1 cellular context compared by ENCODE assay signal in the genomic region with DNA sequence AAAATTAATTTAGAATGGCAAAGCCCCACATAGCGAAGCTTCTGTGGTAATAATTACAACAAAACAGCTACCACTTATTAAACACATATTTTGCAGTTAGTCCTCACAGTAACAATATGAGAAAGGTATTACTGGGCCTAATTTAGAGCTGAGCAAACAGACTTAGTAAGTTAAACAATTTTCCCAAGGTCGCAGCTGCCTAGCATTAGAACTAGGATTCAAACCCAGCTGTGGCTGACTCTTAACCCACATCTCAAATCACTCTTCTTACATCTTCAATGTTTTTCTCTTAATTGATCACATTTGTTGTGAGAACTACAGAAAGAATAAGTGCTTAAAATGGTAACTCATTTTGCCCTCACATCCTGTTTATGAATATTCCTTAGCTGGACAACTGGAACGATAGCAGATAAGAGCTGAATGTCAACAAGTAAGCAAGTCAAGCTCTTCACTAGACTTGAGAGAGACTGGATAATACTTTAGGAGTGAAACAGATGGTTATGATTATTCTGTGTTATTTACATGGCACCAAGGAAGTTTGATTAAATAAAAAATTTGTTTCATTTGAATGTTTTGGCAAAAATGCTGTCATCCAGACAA.
TF ChIP-seq lines count a peak whose summit lies in the region.

No MANE protein-coding gene starts in this region.

TF ChIP-seq in HepG2, 621 proteins besides CTCF, POLR2A, EP300 and RAD21 (continued from another document and continues in another):
- TF ChIP-seq, protein P1, sequence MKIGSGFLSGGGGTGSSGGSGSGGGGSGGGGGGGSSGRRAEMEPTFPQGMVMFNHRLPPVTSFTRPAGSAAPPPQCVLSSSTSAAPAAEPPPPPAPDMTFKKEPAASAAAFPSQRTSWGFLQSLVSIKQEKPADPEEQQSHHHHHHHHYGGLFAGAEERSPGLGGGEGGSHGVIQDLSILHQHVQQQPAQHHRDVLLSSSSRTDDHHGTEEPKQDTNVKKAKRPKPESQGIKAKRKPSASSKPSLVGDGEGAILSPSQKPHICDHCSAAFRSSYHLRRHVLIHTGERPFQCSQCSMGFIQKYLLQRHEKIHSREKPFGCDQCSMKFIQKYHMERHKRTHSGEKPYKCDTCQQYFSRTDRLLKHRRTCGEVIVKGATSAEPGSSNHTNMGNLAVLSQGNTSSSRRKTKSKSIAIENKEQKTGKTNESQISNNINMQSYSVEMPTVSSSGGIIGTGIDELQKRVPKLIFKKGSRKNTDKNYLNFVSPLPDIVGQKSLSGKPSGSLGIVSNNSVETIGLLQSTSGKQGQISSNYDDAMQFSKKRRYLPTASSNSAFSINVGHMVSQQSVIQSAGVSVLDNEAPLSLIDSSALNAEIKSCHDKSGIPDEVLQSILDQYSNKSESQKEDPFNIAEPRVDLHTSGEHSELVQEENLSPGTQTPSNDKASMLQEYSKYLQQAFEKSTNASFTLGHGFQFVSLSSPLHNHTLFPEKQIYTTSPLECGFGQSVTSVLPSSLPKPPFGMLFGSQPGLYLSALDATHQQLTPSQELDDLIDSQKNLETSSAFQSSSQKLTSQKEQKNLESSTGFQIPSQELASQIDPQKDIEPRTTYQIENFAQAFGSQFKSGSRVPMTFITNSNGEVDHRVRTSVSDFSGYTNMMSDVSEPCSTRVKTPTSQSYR (CRISPR knock-in tag; IDR thresholded peaks at IDR 0.05; ENCODE audit: borderline replicate concordance), result no peak
- peak; percentile 54; the same call in 1 of the 2 replicates for TF ChIP-seq TARDBP (CRISPR knock-in tag; IDR thresholded peaks at IDR 0.05)
- TF ChIP-seq TBX2 (CRISPR knock-in tag; IDR thresholded peaks at IDR 0.05; ENCODE audit: borderline replicate concordance), result peak; percentile 69
- TF ChIP-seq SOX6 (IDR thresholded peaks at IDR 0.05), result no peak
- TF ChIP-seq SOX6 (CRISPR knock-in tag; IDR thresholded peaks at IDR 0.05), result peak; percentile 78
- TF ChIP-seq FOSL1 (CRISPR knock-in tag; IDR thresholded peaks at IDR 0.05; ENCODE audit: borderline replicate concordance), result no peak
- no peak for TF ChIP-seq ZNF790 (CRISPR knock-in tag; IDR thresholded peaks at IDR 0.05; ENCODE audit: borderline replicate concordance)
- no peak for TF ChIP-seq CBX5 (CRISPR knock-in tag; IDR thresholded peaks at IDR 0.05; ENCODE audit: borderline replicate concordance)
- no peak for TF ChIP-seq ARNTL (CRISPR knock-in tag; IDR thresholded peaks at IDR 0.05)
- TF ChIP-seq, protein P2, sequence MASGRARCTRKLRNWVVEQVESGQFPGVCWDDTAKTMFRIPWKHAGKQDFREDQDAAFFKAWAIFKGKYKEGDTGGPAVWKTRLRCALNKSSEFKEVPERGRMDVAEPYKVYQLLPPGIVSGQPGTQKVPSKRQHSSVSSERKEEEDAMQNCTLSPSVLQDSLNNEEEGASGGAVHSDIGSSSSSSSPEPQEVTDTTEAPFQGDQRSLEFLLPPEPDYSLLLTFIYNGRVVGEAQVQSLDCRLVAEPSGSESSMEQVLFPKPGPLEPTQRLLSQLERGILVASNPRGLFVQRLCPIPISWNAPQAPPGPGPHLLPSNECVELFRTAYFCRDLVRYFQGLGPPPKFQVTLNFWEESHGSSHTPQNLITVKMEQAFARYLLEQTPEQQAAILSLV (CRISPR knock-in tag; IDR thresholded peaks at IDR 0.05; ENCODE audit: borderline replicate concordance), result no peak
- TF ChIP-seq LCORL (IDR thresholded peaks at IDR 0.05), result no peak
- TF ChIP-seq LCORL (CRISPR knock-in tag; IDR thresholded peaks at IDR 0.05), result no peak
- TF ChIP-seq, protein P3, sequence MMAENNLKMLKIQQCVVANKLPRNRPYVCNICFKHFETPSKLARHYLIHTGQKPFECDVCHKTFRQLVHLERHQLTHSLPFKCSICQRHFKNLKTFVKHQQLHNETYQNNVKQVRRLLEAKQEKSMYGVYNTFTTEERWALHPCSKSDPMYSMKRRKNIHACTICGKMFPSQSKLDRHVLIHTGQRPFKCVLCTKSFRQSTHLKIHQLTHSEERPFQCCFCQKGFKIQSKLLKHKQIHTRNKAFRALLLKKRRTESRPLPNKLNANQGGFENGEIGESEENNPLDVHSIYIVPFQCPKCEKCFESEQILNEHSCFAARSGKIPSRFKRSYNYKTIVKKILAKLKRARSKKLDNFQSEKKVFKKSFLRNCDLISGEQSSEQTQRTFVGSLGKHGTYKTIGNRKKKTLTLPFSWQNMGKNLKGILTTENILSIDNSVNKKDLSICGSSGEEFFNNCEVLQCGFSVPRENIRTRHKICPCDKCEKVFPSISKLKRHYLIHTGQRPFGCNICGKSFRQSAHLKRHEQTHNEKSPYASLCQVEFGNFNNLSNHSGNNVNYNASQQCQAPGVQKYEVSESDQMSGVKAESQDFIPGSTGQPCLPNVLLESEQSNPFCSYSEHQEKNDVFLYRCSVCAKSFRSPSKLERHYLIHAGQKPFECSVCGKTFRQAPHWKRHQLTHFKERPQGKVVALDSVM (CRISPR knock-in tag; IDR thresholded peaks at IDR 0.05), result no peak
- TF ChIP-seq BRD4 (CRISPR knock-in tag; IDR thresholded peaks at IDR 0.05), result peak; percentile 74; the same call in 1 of the 2 replicates
- TF ChIP-seq NAIF1 (CRISPR knock-in tag; IDR thresholded peaks at IDR 0.05; ENCODE audit: borderline replicate concordance), result no peak
- no peak for TF ChIP-seq ARHGAP35 (CRISPR knock-in tag; IDR thresholded peaks at IDR 0.05; ENCODE audit: borderline replicate concordance)
- TF ChIP-seq YEATS2 (CRISPR knock-in tag; IDR thresholded peaks at IDR 0.05; ENCODE audit: borderline replicate concordance), result no peak
- TF ChIP-seq ZNF296 (CRISPR knock-in tag; conservative IDR thresholded peaks at IDR 0.05), result no peak
- no peak for TF ChIP-seq TOE1 (CRISPR knock-in tag; IDR thresholded peaks at IDR 0.05)
- TF ChIP-seq FOXA1 (IDR thresholded peaks at IDR 0.05), result no peak
- peak; percentile 40; the same call in 1 of the 2 replicates for TF ChIP-seq FOXA1 (CRISPR knock-in tag; IDR thresholded peaks at IDR 0.05)
- no peak for TF ChIP-seq SCMH1 (CRISPR knock-in tag; IDR thresholded peaks at IDR 0.05; ENCODE audit: borderline replicate concordance)
- TF ChIP-seq SOX13 (IDR thresholded peaks at IDR 0.05), result no peak
- peak in 1 of 2 experiments; percentile 80; a peak in 2 of 4 replicates for TF ChIP-seq SOX13 (CRISPR knock-in tag; conservative IDR thresholded peaks at IDR 0.05 in 1 of 2, IDR thresholded peaks at IDR 0.05 in 1 of 2)
- TF ChIP-seq AGO2 (optimal IDR thresholded peaks at IDR 0.05; ENCODE audit: low read depth, low read length), result no peak
- TF ChIP-seq KLF13 (CRISPR knock-in tag; IDR thresholded peaks at IDR 0.05), result no peak
- TF ChIP-seq CHD4 (IDR thresholded peaks at IDR 0.05; ENCODE audit: borderline replicate concordance, low read length), result peak; percentile 75; the same call in 1 of the 2 replicates
- no peak for TF ChIP-seq MBNL3 (CRISPR knock-in tag; conservative IDR thresholded peaks at IDR 0.05)
- peak; percentile 32; the same call in 1 of the 2 replicates for TF ChIP-seq HMG20A (CRISPR knock-in tag; IDR thresholded peaks at IDR 0.05; ENCODE audit: borderline replicate concordance)
- TF ChIP-seq, protein P4, sequence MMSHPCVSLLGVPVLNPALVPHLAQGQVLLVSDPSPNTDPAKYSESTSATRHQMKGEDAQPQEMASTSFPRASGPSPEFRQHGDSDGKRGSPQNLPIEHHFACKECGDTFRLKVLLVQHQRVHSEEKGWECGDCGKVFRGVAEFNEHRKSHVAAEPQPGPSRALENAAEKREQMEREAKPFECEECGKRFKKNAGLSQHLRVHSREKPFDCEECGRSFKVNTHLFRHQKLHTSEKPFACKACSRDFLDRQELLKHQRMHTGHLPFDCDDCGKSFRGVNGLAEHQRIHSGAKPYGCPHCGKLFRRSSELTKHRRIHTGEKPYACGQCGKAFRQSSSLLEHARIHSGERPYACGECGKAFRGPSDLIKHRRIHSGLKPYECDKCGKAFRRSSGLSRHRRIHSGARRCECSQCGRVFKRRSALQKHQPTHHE (CRISPR knock-in tag; IDR thresholded peaks at IDR 0.05; ENCODE audit: borderline replicate concordance), result no peak
- no peak for TF ChIP-seq MIER2 (CRISPR knock-in tag; IDR thresholded peaks at IDR 0.05)
- no peak for TF ChIP-seq ZBTB7A (CRISPR knock-in tag; IDR thresholded peaks at IDR 0.05)
- TF ChIP-seq CHCHD3 (CRISPR knock-in tag; IDR thresholded peaks at IDR 0.05), result no peak
- TF ChIP-seq, protein P5, sequence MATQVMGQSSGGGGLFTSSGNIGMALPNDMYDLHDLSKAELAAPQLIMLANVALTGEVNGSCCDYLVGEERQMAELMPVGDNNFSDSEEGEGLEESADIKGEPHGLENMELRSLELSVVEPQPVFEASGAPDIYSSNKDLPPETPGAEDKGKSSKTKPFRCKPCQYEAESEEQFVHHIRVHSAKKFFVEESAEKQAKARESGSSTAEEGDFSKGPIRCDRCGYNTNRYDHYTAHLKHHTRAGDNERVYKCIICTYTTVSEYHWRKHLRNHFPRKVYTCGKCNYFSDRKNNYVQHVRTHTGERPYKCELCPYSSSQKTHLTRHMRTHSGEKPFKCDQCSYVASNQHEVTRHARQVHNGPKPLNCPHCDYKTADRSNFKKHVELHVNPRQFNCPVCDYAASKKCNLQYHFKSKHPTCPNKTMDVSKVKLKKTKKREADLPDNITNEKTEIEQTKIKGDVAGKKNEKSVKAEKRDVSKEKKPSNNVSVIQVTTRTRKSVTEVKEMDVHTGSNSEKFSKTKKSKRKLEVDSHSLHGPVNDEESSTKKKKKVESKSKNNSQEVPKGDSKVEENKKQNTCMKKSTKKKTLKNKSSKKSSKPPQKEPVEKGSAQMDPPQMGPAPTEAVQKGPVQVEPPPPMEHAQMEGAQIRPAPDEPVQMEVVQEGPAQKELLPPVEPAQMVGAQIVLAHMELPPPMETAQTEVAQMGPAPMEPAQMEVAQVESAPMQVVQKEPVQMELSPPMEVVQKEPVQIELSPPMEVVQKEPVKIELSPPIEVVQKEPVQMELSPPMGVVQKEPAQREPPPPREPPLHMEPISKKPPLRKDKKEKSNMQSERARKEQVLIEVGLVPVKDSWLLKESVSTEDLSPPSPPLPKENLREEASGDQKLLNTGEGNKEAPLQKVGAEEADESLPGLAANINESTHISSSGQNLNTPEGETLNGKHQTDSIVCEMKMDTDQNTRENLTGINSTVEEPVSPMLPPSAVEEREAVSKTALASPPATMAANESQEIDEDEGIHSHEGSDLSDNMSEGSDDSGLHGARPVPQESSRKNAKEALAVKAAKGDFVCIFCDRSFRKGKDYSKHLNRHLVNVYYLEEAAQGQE (IDR thresholded peaks at IDR 0.05; ENCODE audit: borderline replicate concordance in 1 of 2, low read depth in 1 of 2, low read length in 2 of 2), result no peak
- TF ChIP-seq TBX3 (IDR thresholded peaks at IDR 0.05; ENCODE audit: borderline replicate concordance), result no peak
- TF ChIP-seq, protein P6, sequence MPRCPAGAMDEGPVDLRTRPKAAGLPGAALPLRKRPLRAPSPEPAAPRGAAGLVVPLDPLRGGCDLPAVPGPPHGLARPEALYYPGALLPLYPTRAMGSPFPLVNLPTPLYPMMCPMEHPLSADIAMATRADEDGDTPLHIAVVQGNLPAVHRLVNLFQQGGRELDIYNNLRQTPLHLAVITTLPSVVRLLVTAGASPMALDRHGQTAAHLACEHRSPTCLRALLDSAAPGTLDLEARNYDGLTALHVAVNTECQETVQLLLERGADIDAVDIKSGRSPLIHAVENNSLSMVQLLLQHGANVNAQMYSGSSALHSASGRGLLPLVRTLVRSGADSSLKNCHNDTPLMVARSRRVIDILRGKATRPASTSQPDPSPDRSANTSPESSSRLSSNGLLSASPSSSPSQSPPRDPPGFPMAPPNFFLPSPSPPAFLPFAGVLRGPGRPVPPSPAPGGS (CRISPR knock-in tag; IDR thresholded peaks at IDR 0.05), result no peak
- no peak for TF ChIP-seq HOXA5 (CRISPR knock-in tag; IDR thresholded peaks at IDR 0.05)
- no peak for TF ChIP-seq ZNF230 (CRISPR knock-in tag; IDR thresholded peaks at IDR 0.05)
- TF ChIP-seq, protein P7, sequence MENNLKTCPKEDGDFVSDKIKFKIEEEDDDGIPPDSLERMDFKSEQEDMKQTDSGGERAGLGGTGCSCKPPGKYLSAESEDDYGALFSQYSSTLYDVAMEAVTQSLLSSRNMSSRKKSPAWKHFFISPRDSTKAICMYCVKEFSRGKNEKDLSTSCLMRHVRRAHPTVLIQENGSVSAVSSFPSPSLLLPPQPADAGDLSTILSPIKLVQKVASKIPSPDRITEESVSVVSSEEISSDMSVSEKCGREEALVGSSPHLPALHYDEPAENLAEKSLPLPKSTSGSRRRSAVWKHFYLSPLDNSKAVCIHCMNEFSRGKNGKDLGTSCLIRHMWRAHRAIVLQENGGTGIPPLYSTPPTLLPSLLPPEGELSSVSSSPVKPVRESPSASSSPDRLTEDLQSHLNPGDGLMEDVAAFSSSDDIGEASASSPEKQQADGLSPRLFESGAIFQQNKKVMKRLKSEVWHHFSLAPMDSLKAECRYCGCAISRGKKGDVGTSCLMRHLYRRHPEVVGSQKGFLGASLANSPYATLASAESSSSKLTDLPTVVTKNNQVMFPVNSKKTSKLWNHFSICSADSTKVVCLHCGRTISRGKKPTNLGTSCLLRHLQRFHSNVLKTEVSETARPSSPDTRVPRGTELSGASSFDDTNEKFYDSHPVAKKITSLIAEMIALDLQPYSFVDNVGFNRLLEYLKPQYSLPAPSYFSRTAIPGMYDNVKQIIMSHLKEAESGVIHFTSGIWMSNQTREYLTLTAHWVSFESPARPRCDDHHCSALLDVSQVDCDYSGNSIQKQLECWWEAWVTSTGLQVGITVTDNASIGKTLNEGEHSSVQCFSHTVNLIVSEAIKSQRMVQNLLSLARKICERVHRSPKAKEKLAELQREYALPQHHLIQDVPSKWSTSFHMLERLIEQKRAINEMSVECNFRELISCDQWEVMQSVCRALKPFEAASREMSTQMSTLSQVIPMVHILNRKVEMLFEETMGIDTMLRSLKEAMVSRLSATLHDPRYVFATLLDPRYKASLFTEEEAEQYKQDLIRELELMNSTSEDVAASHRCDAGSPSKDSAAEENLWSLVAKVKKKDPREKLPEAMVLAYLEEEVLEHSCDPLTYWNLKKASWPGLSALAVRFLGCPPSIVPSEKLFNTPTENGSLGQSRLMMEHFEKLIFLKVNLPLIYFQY (CRISPR knock-in tag; IDR thresholded peaks at IDR 0.05; ENCODE audit: borderline replicate concordance), result no peak
- TF ChIP-seq, protein P8, sequence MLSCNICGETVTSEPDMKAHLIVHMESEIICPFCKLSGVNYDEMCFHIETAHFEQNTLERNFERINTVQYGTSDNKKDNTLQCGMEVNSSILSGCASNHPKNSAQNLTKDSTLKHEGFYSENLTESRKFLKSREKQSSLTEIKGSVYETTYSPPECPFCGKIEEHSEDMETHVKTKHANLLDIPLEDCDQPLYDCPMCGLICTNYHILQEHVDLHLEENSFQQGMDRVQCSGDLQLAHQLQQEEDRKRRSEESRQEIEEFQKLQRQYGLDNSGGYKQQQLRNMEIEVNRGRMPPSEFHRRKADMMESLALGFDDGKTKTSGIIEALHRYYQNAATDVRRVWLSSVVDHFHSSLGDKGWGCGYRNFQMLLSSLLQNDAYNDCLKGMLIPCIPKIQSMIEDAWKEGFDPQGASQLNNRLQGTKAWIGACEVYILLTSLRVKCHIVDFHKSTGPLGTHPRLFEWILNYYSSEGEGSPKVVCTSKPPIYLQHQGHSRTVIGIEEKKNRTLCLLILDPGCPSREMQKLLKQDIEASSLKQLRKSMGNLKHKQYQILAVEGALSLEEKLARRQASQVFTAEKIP (CRISPR knock-in tag; IDR thresholded peaks at IDR 0.05; ENCODE audit: borderline replicate concordance), result no peak
- no peak for TF ChIP-seq RFX3 (CRISPR knock-in tag; IDR thresholded peaks at IDR 0.05)
- TF ChIP-seq ZNF292 (CRISPR knock-in tag; IDR thresholded peaks at IDR 0.05; ENCODE audit: borderline replicate concordance, low read depth), result no peak
- TF ChIP-seq ZSCAN20 (CRISPR knock-in tag; IDR thresholded peaks at IDR 0.05; ENCODE audit: borderline replicate concordance), result peak; percentile 97
- TF ChIP-seq MTF2 (CRISPR knock-in tag; IDR thresholded peaks at IDR 0.05; ENCODE audit: borderline replicate concordance), result no peak
- peak; percentile 56; the same call in 1 of the 2 replicates for TF ChIP-seq ZMAT3 (CRISPR knock-in tag; conservative IDR thresholded peaks at IDR 0.05)
- TF ChIP-seq ZNF253 (CRISPR knock-in tag; IDR thresholded peaks at IDR 0.05; ENCODE audit: borderline replicate concordance), result no peak
